ENCODE assay signal across 8 cellular contexts in the genomic region with DNA sequence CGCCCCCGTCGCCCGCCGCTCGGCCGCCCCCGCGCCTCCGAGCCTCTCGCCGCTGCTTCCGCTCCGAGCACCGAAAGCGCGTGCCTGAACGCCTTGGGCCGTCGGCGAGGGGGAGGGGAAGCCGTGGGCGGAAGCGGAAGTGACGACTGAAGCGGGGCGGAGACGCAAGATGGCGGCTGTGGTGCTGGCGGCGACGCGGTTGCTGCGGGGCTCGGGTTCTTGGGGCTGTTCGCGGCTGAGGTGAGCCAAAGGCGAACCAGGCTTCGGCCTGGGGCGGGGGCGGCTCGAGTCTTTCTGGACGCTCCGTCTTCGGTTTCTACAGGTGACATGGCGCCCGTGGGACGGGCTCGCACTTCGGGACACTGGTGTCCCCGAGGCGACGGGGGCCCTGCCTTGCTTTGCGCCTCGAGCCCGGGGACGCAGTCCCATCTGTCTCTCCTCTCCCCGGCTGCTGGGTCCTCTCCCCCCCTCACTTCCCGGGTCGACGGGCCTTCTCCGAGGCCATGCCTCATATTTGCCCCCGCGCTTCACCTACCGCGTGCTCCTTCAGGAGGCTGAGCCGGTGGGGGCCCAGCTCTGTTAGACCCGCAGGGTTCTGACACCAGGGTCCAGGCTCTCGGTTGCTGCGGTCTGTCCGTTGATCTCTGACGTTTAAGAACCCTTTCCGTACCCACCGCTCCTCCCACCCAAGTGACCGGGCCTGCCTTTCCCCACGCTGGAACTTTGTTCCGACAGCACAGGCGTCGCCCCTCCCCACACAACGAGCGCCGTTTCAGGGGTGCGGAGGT. TPM values are rescaled to one million over a fixed set of nuclear protein-coding genes. Genes with fewer than 3 reads are reported as not detected.
DNase-seq lines count a peak whose midpoint lies in the region; ATAC-seq and TF ChIP-seq lines count a peak whose summit lies in the region.

A gene with protein sequence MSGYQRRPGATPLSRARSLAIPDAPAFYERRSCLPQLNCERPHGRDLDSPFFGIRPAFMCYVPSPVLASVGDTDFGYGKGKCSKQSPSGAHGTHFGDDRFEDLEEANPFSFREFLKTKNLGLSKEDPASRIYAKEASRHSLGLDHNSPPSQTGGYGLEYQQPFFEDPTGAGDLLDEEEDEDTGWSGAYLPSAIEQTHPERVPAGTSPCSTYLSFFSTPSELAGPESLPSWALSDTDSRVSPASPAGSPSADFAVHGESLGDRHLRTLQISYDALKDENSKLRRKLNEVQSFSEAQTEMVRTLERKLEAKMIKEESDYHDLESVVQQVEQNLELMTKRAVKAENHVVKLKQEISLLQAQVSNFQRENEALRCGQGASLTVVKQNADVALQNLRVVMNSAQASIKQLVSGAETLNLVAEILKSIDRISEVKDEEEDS (minus strand): TSS at position 115 of the 788 bp plus-strand sequence. CDS start 217 bp downstream, outside the sequence.
A gene with protein sequence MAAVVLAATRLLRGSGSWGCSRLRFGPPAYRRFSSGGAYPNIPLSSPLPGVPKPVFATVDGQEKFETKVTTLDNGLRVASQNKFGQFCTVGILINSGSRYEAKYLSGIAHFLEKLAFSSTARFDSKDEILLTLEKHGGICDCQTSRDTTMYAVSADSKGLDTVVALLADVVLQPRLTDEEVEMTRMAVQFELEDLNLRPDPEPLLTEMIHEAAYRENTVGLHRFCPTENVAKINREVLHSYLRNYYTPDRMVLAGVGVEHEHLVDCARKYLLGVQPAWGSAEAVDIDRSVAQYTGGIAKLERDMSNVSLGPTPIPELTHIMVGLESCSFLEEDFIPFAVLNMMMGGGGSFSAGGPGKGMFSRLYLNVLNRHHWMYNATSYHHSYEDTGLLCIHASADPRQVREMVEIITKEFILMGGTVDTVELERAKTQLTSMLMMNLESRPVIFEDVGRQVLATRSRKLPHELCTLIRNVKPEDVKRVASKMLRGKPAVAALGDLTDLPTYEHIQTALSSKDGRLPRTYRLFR (plus strand): TSS at position 159 of the 788 bp plus-strand sequence. CDS start 11 bp downstream, at position 170.

- peak within 1 kb of the TSS; percentile 86 for H2AFZ ChIP-seq in hepatocyte

- intact Hi-C loops in uterus (cut with DNase I; ENCODE audit: low total_unique reads) = no loop called here

- H3K27ac ChIP-seq in hepatocyte (peak within 1 kb of the TSS; percentile 96), rectal smooth muscle tissue (ENCODE audit: low read depth, low read length) (peak within 1 kb of the TSS; percentile 75), uterus (peak within 1 kb of the TSS; percentile 78 to 80)

- H3K36me3 ChIP-seq in hepatocyte (replicated peaks; ENCODE audit: insufficient read depth, low read depth) = no peaks in the 10 kb centered on the region
- peaks cover 23% of the 10 kb centered on the region for H3K36me3 ChIP-seq in rectal smooth muscle tissue (ENCODE audit: control insufficient read depth, insufficient read depth, low read length)
- H3K36me3 ChIP-seq in uterus = no peaks in the 10 kb centered on the region

- peak within 1 kb of the TSS; percentile 99 for H3K4me2 ChIP-seq in hepatocyte

- peaks cover 50% of the 10 kb centered on the region for H3K79me2 ChIP-seq in hepatocyte

- TF ChIP-seq POLR2A in uterus (IDR thresholded peaks at IDR 0.05) = peak; percentile 72 to 92

- peak; percentile 80 for ATAC-seq in GM18502 (IDR thresholded peaks at IDR 0.05; ENCODE audit: poor library complexity, unreplicated experiment)
- ATAC-seq in HG02943 (IDR thresholded peaks at IDR 0.05; ENCODE audit: low read depth, unreplicated experiment) = peak; percentile 62

- peaks cover 15% of the 10 kb centered on the region for H3K4me1 ChIP-seq in hepatocyte (ENCODE audit: insufficient read depth)
- peaks cover 11% of the 10 kb centered on the region for H3K4me1 ChIP-seq in rectal smooth muscle tissue (ENCODE audit: control insufficient read depth, insufficient read depth, low read length)
- peaks cover 0 to 8% of the 10 kb centered on the region in 2 donors for H3K4me1 ChIP-seq in uterus

- H3K9me2 ChIP-seq in hepatocyte (replicated peaks; ENCODE audit: insufficient read depth) = no peaks in the 10 kb centered on the region

- H3K9ac ChIP-seq in rectal smooth muscle tissue (ENCODE audit: low read length) = peak within 1 kb of the TSS; percentile 75

- no peaks in the 10 kb centered on the region for H3K9me3 ChIP-seq in hepatocyte (ENCODE audit: low read depth)
- H3K9me3 ChIP-seq in uterus = no peaks in the 10 kb centered on the region

- H4K20me1 ChIP-seq in hepatocyte (ENCODE audit: insufficient read depth, poor library complexity, severe bottlenecking) = peaks cover 4% of the 10 kb centered on the region

- no peaks in the 10 kb centered on the region for H3K27me3 ChIP-seq in hepatocyte
- no peaks in the 10 kb centered on the region for H3K27me3 ChIP-seq in rectal smooth muscle tissue (ENCODE audit: control insufficient read depth, insufficient read depth, low read length)
- H3K27me3 ChIP-seq in uterus = no peaks in the 10 kb centered on the region

- H3K4me3 ChIP-seq in astrocyte of the cerebellum (ENCODE audit: low read depth, low read length) (peak within 1 kb of the TSS; percentile 99), hepatocyte (peak within 1 kb of the TSS; percentile 92), rectal smooth muscle tissue (ENCODE audit: low read length) (peak within 1 kb of the TSS; percentile 96), uterus (peak within 1 kb of the TSS; percentile 70 to 94)

- TF ChIP-seq CTCF in astrocyte of the cerebellum (IDR thresholded peaks at IDR 0.05; ENCODE audit: low read depth, low read length, missing control alignments) = no peak
- no peak for TF ChIP-seq CTCF in hepatocyte (IDR thresholded peaks at IDR 0.05; ENCODE audit: poor library complexity)
- TF ChIP-seq CTCF in uterus (IDR thresholded peaks at IDR 0.05) = peak in 1 of 4 experiments; percentile 41

- WGBS in hepatocyte (ENCODE audit: low lambda C conversion rate, missing lambda C conversion rate) = 2% methylated on average over 55 of the region's 83 CpGs

- in situ Hi-C loops in astrocyte of the cerebellum (cut with HindIII; ENCODE audit: low sequenced_read_pairs) = no loop called here

- peak; percentile 74 for DNase-seq in NCI-H2029 treated with DMSO at 0.1 percent for 48 hours (lab: John Stamatoyannopoulos, UW)
- peak; percentile 58 for DNase-seq in T1000 (lab: John Stamatoyannopoulos, UW)
- peak; percentile 64 for DNase-seq in astrocyte of the cerebellum (ENCODE audit: low read depth)
- DNase-seq in hepatocyte (ENCODE audit: low spot score) = peak; percentile 96
- peak; percentile 91 to 93 for DNase-seq in uterus

RNA-seq across cellular contexts. Expression of the first gene that starts in this region (rescaled TPM):
- total RNA-seq in hepatocyte = 38.2 and 50.1 TPM in 2 replicates
- 33.5 and 43.6 TPM in 2 replicates for polyA plus RNA-seq in hepatocyte
- total RNA-seq in uterus = 10 to 100 TPM; 19.5 to 44.0 (median 21.2) TPM

RNA-seq across cellular contexts. Expression of the second gene that starts in this region (rescaled TPM):
- total RNA-seq in hepatocyte (45.1 and 45.8 TPM in 2 replicates), uterus (10 to 100 TPM in 3 of 4 donors, under 1 TPM in 1; 0.77 to 39.0 (median 29.5) TPM)
- 85.7 and 87.3 TPM in 2 replicates for polyA plus RNA-seq in hepatocyte

Comparison
In these comparisons a context has a peak if more than half of its experiments do, and no peak if none do; other contexts are left out.
1. Peak in every context shown above with its lines: DNase-seq, ATAC-seq, H3K4me3 ChIP-seq and H3K27ac ChIP-seq.